In genomic region chr22:43090130-43090789, GRCh38 we compare ENCODE assay signal across 8 cellular contexts. TPM values are rescaled to one million over a fixed set of nuclear protein-coding genes. Genes with fewer than 3 reads are reported as not detected.
DNase-seq lines count a peak whose midpoint lies in the region; ATAC-seq, FAIRE-seq and TF ChIP-seq lines count a peak whose summit lies in the region.

No MANE protein-coding gene starts in this region.

- no peak for ATAC-seq in HG03039 (IDR thresholded peaks at IDR 0.05; ENCODE audit: unreplicated experiment)

- DNase-seq in AG20443 (ENCODE audit: low spot score) (peak; percentile 90), GM19239 (ENCODE audit: insufficient read length, low spot score) (peak; percentile 53), NCI-H460 (ENCODE audit: extremely low read depth, low read depth) (peak; percentile 78), H1 (ENCODE audit: low read depth in 1 of 2, low spot score in 2 of 2) (no peak), middle frontal gyrus (ENCODE audit: extremely low spot score, low spot score) (peak; percentile 20), testis (peak; percentile 76)
- peak; percentile 34 to 37 for DNase-seq in activated CD4-positive, alpha-beta T cell treated with anti-CD3 and anti-CD28 coated beads for 4 hours

- H3K23ac ChIP-seq in H1 (ENCODE audit: insufficient read length) = no peak overlapping the region

- CTCF ChIA-PET in H1 (lab: Charles Lee; ENCODE audit: partially characterized antibody) = interaction anchor here (0.7 to 1.0 kb wide), 3 partner anchors 24 to 49 kb away, joined by 3 to 5 read pairs (median 4); no protein-coding TSS in a partner anchor

- POLR2A ChIA-PET in H1 (lab: Charles Lee; ENCODE audit: partially characterized antibody) = interaction anchor here (0.6 kb wide), 1 partner anchor 82 kb away, joined by 3 read pairs; no protein-coding TSS in a partner anchor

- no peaks in the 10 kb centered on the region for H3K79me2 ChIP-seq in H1 (ENCODE audit: control insufficient read depth in 1 of 2, insufficient read depth in 2 of 2, low read length in 2 of 2)

- peaks cover 5% of the 10 kb centered on the region for H3K23me2 ChIP-seq in H1 (ENCODE audit: low read depth, low read length)

- no peak overlapping the region for H4K8ac ChIP-seq in H1 (ENCODE audit: extremely low read depth, insufficient read depth, low read length)

- H2BK20ac ChIP-seq in H1 (ENCODE audit: low read length) = no peak overlapping the region

- H3K9me3 ChIP-seq in H1 (ENCODE audit: insufficient read depth in 2 of 2, low read depth in 1 of 2, low read length in 1 of 2) = no peaks in the 10 kb centered on the region
- H3K9me3 ChIP-seq in testis = no peaks in the 10 kb centered on the region

- H3K27ac ChIP-seq in H1 (ENCODE audit: low read depth, low read length) (no peak overlapping the region), testis (no peak overlapping the region)

- H2AK5ac ChIP-seq in H1 (ENCODE audit: low read depth, low read length) = no peak overlapping the region

- TF ChIP-seq POLR2A in H1 (IDR thresholded peaks at IDR 0.05; ENCODE audit: control extremely low read depth in 1 of 2, low read depth in 2 of 2, low read length in 2 of 2) = no peak
- TF ChIP-seq POLR2A in testis (IDR thresholded peaks at IDR 0.05) = no peak

- H3K18ac ChIP-seq in H1 (ENCODE audit: extremely low read depth, low read length) = no peak overlapping the region

- H2AFZ ChIP-seq in H1 (ENCODE audit: low read length) = no peak overlapping the region

- H2BK5ac ChIP-seq in H1 (ENCODE audit: low read depth, low read length) = no peak overlapping the region

- 92% methylated on average over 6 of the region's 6 CpGs; no CpG with 5 or more reads in 1 of the 2 experiments for WGBS in H1 (ENCODE audit: extremely low coverage in 1 of 2, insufficient coverage in 1 of 2, insufficient read length in 1 of 2, insufficient replicate concordance in 2 of 2, low coverage in 1 of 2, low lambda C conversion rate in 2 of 2, missing lambda C conversion rate in 1 of 2), 2 experiments
- 32 to 34% methylated on average over 6 of the region's 6 CpGs for WGBS in testis, 2 donors

- peak overlapping the region in 1 of 2 experiments; percentile 92; a peak in 1 of 4 replicates for H3K4me2 ChIP-seq in H1 (ENCODE audit: insufficient read depth in 1 of 2, low read depth in 2 of 2, low read length in 2 of 2)

- H2BK12ac ChIP-seq in H1 (ENCODE audit: low read depth, low read length) = no peak overlapping the region

- no peaks in the 10 kb centered on the region for H4K20me1 ChIP-seq in H1 (replicated peaks in 1 of 2; ENCODE audit: control insufficient read depth in 1 of 2, insufficient read depth in 2 of 2, low read length in 2 of 2)

- H3K4me1 ChIP-seq in H1 (replicated peaks in 1 of 4; ENCODE audit: control insufficient read depth in 3 of 4, insufficient read depth in 4 of 4, low read length in 3 of 4) = no peaks in the 10 kb centered on the region
- H3K4me1 ChIP-seq in testis = peaks cover 5% of the 10 kb centered on the region

- H3K56ac ChIP-seq in H1 (replicated peaks; ENCODE audit: insufficient read length, low read depth, low read length) = no peak overlapping the region

- H2BK15ac ChIP-seq in H1 (ENCODE audit: low read length) = no peak overlapping the region

- TF ChIP-seq EP300 in H1 (IDR thresholded peaks at IDR 0.05; ENCODE audit: borderline replicate concordance in 1 of 2, low read depth in 2 of 2, low read length in 2 of 2) = no peak

- H3K14ac ChIP-seq in H1 (ENCODE audit: insufficient read length) = no peak overlapping the region

- TF ChIP-seq CTCF in H1 (IDR thresholded peaks at IDR 0.05; ENCODE audit: control extremely low read depth in 1 of 3, insufficient read depth in 1 of 3, low read depth in 1 of 3, low read length in 3 of 3) (0 out of 4 replicates have a peak, but pooled peaks of 1 of the 3 experiments have one; percentile 5), testis (IDR thresholded peaks at IDR 0.05) (peak in 1 of 3 experiments; percentile 32)

- intact Hi-C loops in testis (cut with DNase I; ENCODE audit: low total_unique reads) = no loop called here

- H3K36me3 ChIP-seq in H1 (ENCODE audit: control insufficient read depth in 2 of 4, insufficient read depth in 4 of 4, low read length in 3 of 4) (no peaks in the 10 kb centered on the region; a peak in 1 of 8 replicates), testis (ENCODE audit: low read depth, missing control alignments) (no peaks in the 10 kb centered on the region)

- no peaks in the 10 kb centered on the region for H3K27me3 ChIP-seq in H1 (replicated peaks in 1 of 4; ENCODE audit: control insufficient read depth in 3 of 4, extremely low read depth in 1 of 4, insufficient read depth in 3 of 4, low read length in 3 of 4)
- H3K27me3 ChIP-seq in testis = no peaks in the 10 kb centered on the region

- no peak overlapping the region for H3K4me3 ChIP-seq in H1 (ENCODE audit: extremely low read depth in 1 of 4, insufficient read depth in 2 of 4, low read depth in 3 of 4, low read length in 4 of 4)
- H3K4me3 ChIP-seq in testis = no peak overlapping the region

- H2BK120ac ChIP-seq in H1 (replicated peaks; ENCODE audit: low read depth, low read length) = no peak overlapping the region

- TF ChIP-seq RAD21 in H1 (IDR thresholded peaks at IDR 0.05 in 1 of 2, conservative IDR thresholded peaks at IDR 0.05 in 1 of 2; ENCODE audit: low read depth in 2 of 2, low read length in 2 of 2) = peak; percentile 13 to 30; a peak in 2 of 4 replicates

- peak; percentile 92 for FAIRE-seq in GM19239 (lab: Jason Lieb, UNC)
- no peak for FAIRE-seq in H1 (lab: Jason Lieb, UNC)

- H3K9ac ChIP-seq in H1 (replicated peaks in 1 of 4; ENCODE audit: extremely low read depth in 1 of 4, low read depth in 3 of 4, low read length in 3 of 4) = no peak overlapping the region

- H3K4ac ChIP-seq in H1 (replicated peaks; ENCODE audit: insufficient read length, low read depth, low read length) = no peak overlapping the region

- no peak overlapping the region for H4K91ac ChIP-seq in H1 (replicated peaks; ENCODE audit: insufficient read length, low read length)

- no peak overlapping the region for H4K5ac ChIP-seq in H1 (ENCODE audit: insufficient read length, low read depth, low read length)

- no peaks in the 10 kb centered on the region for H3K79me1 ChIP-seq in H1 (ENCODE audit: low read depth, low read length)

TF ChIP-seq in H1, 55 proteins besides CTCF, POLR2A, EP300 and RAD21 (continues in another document):
- TF ChIP-seq SP1 (IDR thresholded peaks at IDR 0.05; ENCODE audit: low read depth, low read length) (no peak), FOSL1 (IDR thresholded peaks at IDR 0.05; ENCODE audit: insufficient read depth, low read depth, low read length) (no peak), RNF2 (IDR thresholded peaks at IDR 0.05; ENCODE audit: borderline replicate concordance, low read depth, low read length, missing control alignments, poor library complexity, severe bottlenecking) (no peak), SIX5 (IDR thresholded peaks at IDR 0.05; ENCODE audit: low read depth, low read length) (no peak), HDAC6 (IDR thresholded peaks at IDR 0.05; ENCODE audit: low read depth, low read length) (no peak)

RNA-seq across cellular contexts. Expression of gene TTLL1, which starts 1.1 kb away (rescaled TPM):
- total RNA-seq in NCI-H460 (2014; rRNA removed; shearing (Covaris generic)) = 2.7 and 3.1 TPM in 2 replicates
- polyA plus RNA-seq in NCI-H460 (2014; cell fraction: nucleus; rRNA removed) = 1.9 and 3.7 TPM in 2 replicates
- 4.1 and 5.0 TPM in 2 replicates for total RNA-seq in H1 (2021; fragmentation: NEBNext Ultra II Directional; extraction: Animal tissue kit (Norgen Biotek cat#: 25700))
- 13.8 and 17.3 TPM in 2 replicates for polyA plus RNA-seq in H1 (2011; rRNA removed)
- 15.6 TPM for polyA plus RNA-seq in H1 (2011; cell fraction: cytosol; rRNA removed)
- 14.0 TPM for polyA plus RNA-seq in H1 (2011; cell fraction: nucleus; rRNA removed)
- 6.2 to 9.6 TPM (median 8.4 TPM) in 4 replicates for polyA plus RNA-seq in H1 (2012, experiment 1 of 2)
- 3.5 TPM for polyA plus RNA-seq in H1 (2012, experiment 2 of 2)
- polyA plus RNA-seq in H1 (2013, experiment 1 of 2) = 5.0 TPM
- polyA plus RNA-seq in H1 (2013, experiment 2 of 2) = 5.5 TPM
- polyA minus RNA-seq in H1 (2011; rRNA and poly(A)+ RNA removed) = 11.3 and 11.7 TPM in 2 replicates
- 3.4 TPM for polyA minus RNA-seq in H1 (2011; cell fraction: cytosol; rRNA and poly(A)+ RNA removed)
- polyA minus RNA-seq in H1 (2011; cell fraction: nucleus; rRNA and poly(A)+ RNA removed) = 5.2 TPM
- total RNA-seq in testis = 10 to 100 TPM; 22.5 to 28.9 TPM
- polyA plus RNA-seq in testis (ENCODE audit: insufficient read depth, low read depth, low replicate concordance) = 30.0 TPM

RNA-seq across cellular contexts. Expression of gene BIK, which starts 20.3 kb away (rescaled TPM):
- total RNA-seq in NCI-H460 (2014; rRNA removed; shearing (Covaris generic)) = 0.46 and 0.74 TPM in 2 replicates
- polyA plus RNA-seq in NCI-H460 (2014; cell fraction: nucleus; rRNA removed) = not detected in 2 replicates
- total RNA-seq in H1 (2021; fragmentation: NEBNext Ultra II Directional; extraction: Animal tissue kit (Norgen Biotek cat#: 25700)) = 2.1 and 3.3 TPM in 2 replicates
- polyA plus RNA-seq in H1 (2011; rRNA removed) = 5.5 and 9.1 TPM in 2 replicates
- polyA plus RNA-seq in H1 (2011; cell fraction: cytosol; rRNA removed) = 5.8 TPM
- 5.2 TPM for polyA plus RNA-seq in H1 (2011; cell fraction: nucleus; rRNA removed)
- polyA plus RNA-seq in H1 (2012, experiment 1 of 2) = 1.8 to 3.6 TPM (median 2.8 TPM) in 4 replicates
- polyA plus RNA-seq in H1 (2012, experiment 2 of 2) = 4.0 TPM
- 1.5 TPM for polyA plus RNA-seq in H1 (2013, experiment 1 of 2)
- 1.3 TPM for polyA plus RNA-seq in H1 (2013, experiment 2 of 2)
- polyA minus RNA-seq in H1 (2011; rRNA and poly(A)+ RNA removed) = 0.63 and 1.1 TPM in 2 replicates
- polyA minus RNA-seq in H1 (2011; cell fraction: cytosol; rRNA and poly(A)+ RNA removed) = 1.2 TPM
- 1.2 TPM for polyA minus RNA-seq in H1 (2011; cell fraction: nucleus; rRNA and poly(A)+ RNA removed)
- 1 to 10 TPM; 7.2 to 9.6 TPM for total RNA-seq in testis
- polyA plus RNA-seq in testis (ENCODE audit: insufficient read depth, low read depth, low replicate concordance) = 2.5 TPM

RNA-seq across cellular contexts. Expression of gene MCAT, which starts 52.9 kb away (rescaled TPM):
- 13.3 and 15.0 TPM in 2 replicates for total RNA-seq in NCI-H460 (2014; rRNA removed; shearing (Covaris generic))
- 31.9 and 43.4 TPM in 2 replicates for polyA plus RNA-seq in NCI-H460 (2014; cell fraction: nucleus; rRNA removed)
- 13.7 and 15.8 TPM in 2 replicates for total RNA-seq in H1 (2021; fragmentation: NEBNext Ultra II Directional; extraction: Animal tissue kit (Norgen Biotek cat#: 25700))
- polyA plus RNA-seq in H1 (2011; rRNA removed) (17.4 and 20.8 TPM in 2 replicates), testis (ENCODE audit: insufficient read depth, low read depth, low replicate concordance) (25.4 TPM)
- 20.9 TPM for polyA plus RNA-seq in H1 (2011; cell fraction: cytosol; rRNA removed)
- 14.6 TPM for polyA plus RNA-seq in H1 (2011; cell fraction: nucleus; rRNA removed)
- 8.8 to 14.5 TPM (median 12.6 TPM) in 4 replicates for polyA plus RNA-seq in H1 (2012, experiment 1 of 2)
- polyA plus RNA-seq in H1 (2012, experiment 2 of 2) = 16.4 TPM
- 10.2 TPM for polyA plus RNA-seq in H1 (2013, experiment 1 of 2)
- 10.4 TPM for polyA plus RNA-seq in H1 (2013, experiment 2 of 2)
- polyA minus RNA-seq in H1 (2011; rRNA and poly(A)+ RNA removed) = 8.0 and 9.4 TPM in 2 replicates
- 10.6 TPM for polyA minus RNA-seq in H1 (2011; cell fraction: cytosol; rRNA and poly(A)+ RNA removed)
- polyA minus RNA-seq in H1 (2011; cell fraction: nucleus; rRNA and poly(A)+ RNA removed) = 19.0 TPM
- total RNA-seq in testis = 10 to 100 TPM; 43.1 to 46.5 TPM

Comparison
In these comparisons a context has a peak if more than half of its experiments do, and no peak if none do; other contexts are left out.
1. DNase-seq: peak in AG20443 (single experiment), GM19239 (single experiment), NCI-H460 (single experiment), activated CD4-positive, alpha-beta T cell treated with anti-CD3 and anti-CD28 coated beads for 4 hours (2 of 2), middle frontal gyrus (single experiment) and testis (single experiment); none in H1 (0 of 2).